1 cellular context compared by ENCODE assay signal in genomic region chr1:225871374-225872074, GRCh38.
TF ChIP-seq lines count a peak whose summit lies in the region.

No MANE protein-coding gene starts in this region.

TF ChIP-seq in A549, 52 proteins besides CTCF, POLR2A, EP300 and RAD21 (continued from another document):
- TF ChIP-seq ELK1 (IDR thresholded peaks at IDR 0.05; ENCODE audit: low read depth, low read length) (no peak), PHF8 (IDR thresholded peaks at IDR 0.05; ENCODE audit: borderline replicate concordance, low read depth) (no peak), JUN (IDR thresholded peaks at IDR 0.05) (no peak; a peak in 1 of 5 replicates), HDAC2 (IDR thresholded peaks at IDR 0.05) (no peak), PBX3 (IDR thresholded peaks at IDR 0.05) (no peak), TP53 (CRISPR knock-in tag; IDR thresholded peaks at IDR 0.05) (no peak), ZNF302 (CRISPR knock-in tag; IDR thresholded peaks at IDR 0.05) (no peak)
